Comparison of ENCODE assay signal across 1 cellular context in genomic region chr10:122293156-122293978, GRCh38.
TF ChIP-seq lines count a peak whose summit lies in the region.

No MANE protein-coding gene starts in this region.

TF ChIP-seq in GM12878, 131 proteins besides CTCF, POLR2A, EP300 and RAD21:
- TF ChIP-seq USF2 (IDR thresholded peaks at IDR 0.05; ENCODE audit: borderline replicate concordance, low read depth, low read length) (no peak), HCFC1 (IDR thresholded peaks at IDR 0.05; ENCODE audit: low read length) (no peak), NFIC (IDR thresholded peaks at IDR 0.05; ENCODE audit: low read depth, low read length) (peak; percentile 60), JUNB (IDR thresholded peaks at IDR 0.05) (peak; percentile 84), BCL11A (IDR thresholded peaks at IDR 0.05; ENCODE audit: low read depth, low read length) (peak; percentile 34; the same call in 1 of the 2 replicates), EED (IDR thresholded peaks at IDR 0.05; ENCODE audit: low read depth) (peak; percentile 22; the same call in 1 of the 2 replicates), ZSCAN29 (IDR thresholded peaks at IDR 0.05) (no peak), ATF2 (IDR thresholded peaks at IDR 0.05; ENCODE audit: low read length) (0 out of 2 replicates have a peak, but pooled peaks have one; percentile 22), MEF2A (IDR thresholded peaks at IDR 0.05; ENCODE audit: insufficient read depth, low read depth, low read length) (0 out of 2 replicates have a peak, but pooled peaks have one; percentile 29), TCF7 (IDR thresholded peaks at IDR 0.05; ENCODE audit: borderline replicate concordance) (peak; percentile 93), ZBED1 (IDR thresholded peaks at IDR 0.05; ENCODE audit: borderline replicate concordance) (no peak), IRF4 (IDR thresholded peaks at IDR 0.05; ENCODE audit: low read depth, low read length) (peak; percentile 94), TCF12 (IDR thresholded peaks at IDR 0.05; ENCODE audit: low read depth, low read length) (peak; percentile 72), RUNX3 (IDR thresholded peaks at IDR 0.05; ENCODE audit: low read length) (peak; percentile 63), IKZF2 (IDR thresholded peaks at IDR 0.05) (0 out of 4 replicates have a peak, but pooled peaks have one; percentile 9 to 18), PAX5 (IDR thresholded peaks at IDR 0.05; ENCODE audit: borderline replicate concordance, low read depth, low read length) (peak; percentile 49; the same call in 1 of the 2 replicates)
